ENCODE assay signal across 24 cellular contexts in genomic region chr19:33515921-33516320, GRCh38. TPM values are rescaled to one million over a fixed set of nuclear protein-coding genes. Genes with fewer than 3 reads are reported as not detected.
DNase-seq lines count a peak whose midpoint lies in the region; ATAC-seq, FAIRE-seq and TF ChIP-seq lines count a peak whose summit lies in the region.
"Had no signal": no experiment of that assay in that cellular context is flagged by ENCODE, and none has a peak within 500 bp of the region (broad histone marks: within the 10 kb centered on the region; RNA-seq: fewer than 3 reads in every experiment).

No MANE protein-coding gene starts in this region.

- H3K9me3 ChIP-seq in T-helper 17 cell (ENCODE audit: control insufficient read depth, low read length, poor library complexity, severe bottlenecking): no peaks in the 10 kb centered on the region
- H3K9me3 ChIP-seq in small intestine (ENCODE audit: control insufficient read depth, low read depth): no peaks in the 10 kb centered on the region
- H3K9me3 ChIP-seq: BLaER1 treated with 17β-estradiol and CSF1 and Interleukin-3, amounts not matched to agents 10 nM and 100 nM had no signal

- H3K4me3 Mint-ChIP-seq in GM23338 (no peak overlapping the region), T-helper 17 cell (peak overlapping the region; percentile 45), glutamatergic neuron (ENCODE audit: unreplicated experiment) (no peak overlapping the region), endothelial cell (ENCODE audit: unreplicated experiment) (no peak overlapping the region)
- H3K4me3 Mint-ChIP-seq: B cell, HFFc6 had no signal

- peaks cover 16% of the 10 kb centered on the region for H3K27me3 Mint-ChIP-seq in GM23338 (ENCODE audit: insufficient read depth, low read depth, poor library complexity)
- no peaks in the 10 kb centered on the region for H3K27me3 Mint-ChIP-seq in T-helper 17 cell
- peaks cover 22% of the 10 kb centered on the region for H3K27me3 Mint-ChIP-seq in glutamatergic neuron (ENCODE audit: unreplicated experiment)
- peaks cover 12% of the 10 kb centered on the region for H3K27me3 Mint-ChIP-seq in endothelial cell (ENCODE audit: unreplicated experiment)
- H3K27me3 Mint-ChIP-seq: B cell; CD8-positive, alpha-beta memory T cell; IgD-negative memory B cell had no signal

- 32 to 54% (median 44%) methylated on average over 4 of the region's 4 CpGs for WGBS in small intestine, 3 donors

- H3K4me3 ChIP-seq in GM23338 (no peak overlapping the region), small intestine (ENCODE audit: low read depth in 1 of 2, low read length in 2 of 2) (no peak overlapping the region)
- H3K4me3 ChIP-seq: BLaER1 treated with 17β-estradiol and CSF1 and Interleukin-3, amounts not matched to agents 10 nM and 100 nM; GM12878; GM23248 had no signal

- H3K79me2 ChIP-seq in GM23338 (replicated peaks; ENCODE audit: insufficient read depth): peaks cover 58% of the 10 kb centered on the region

- FAIRE-seq in small intestine (lab: Jason Lieb, UNC): no peak
- FAIRE-seq: GM12878, GM19239, HTR-8/SVneo had no signal

- H3K36me3 Mint-ChIP-seq in GM23338 (ENCODE audit: low read depth) (no peaks in the 10 kb centered on the region; the same call in 2 of the 3 replicates), T-helper 17 cell (ENCODE audit: low read depth) (peaks cover 2% of the 10 kb centered on the region), glutamatergic neuron (ENCODE audit: unreplicated experiment) (no peaks in the 10 kb centered on the region), endothelial cell (ENCODE audit: low read depth, unreplicated experiment) (peaks cover 1% of the 10 kb centered on the region)
- H3K36me3 Mint-ChIP-seq: IgD-negative memory B cell had no signal

- no peak overlapping the region for H3K4me2 ChIP-seq in GM23338

- DNase-seq in GM23338 (ENCODE audit: low spot score): no peak
- no peak for DNase-seq in T-helper 17 cell
- no peak for DNase-seq in glutamatergic neuron
- DNase-seq in small intestine: peak; percentile 62
- DNase-seq in activated CD8-positive, alpha-beta memory T cell treated with anti-CD3 and anti-CD28 coated beads, Interleukin-2, amount 50 U/mL, for 48 hours: no peak
- no peak for DNase-seq in H4 (ENCODE audit: low spot score)
- no peak for DNase-seq in endothelial cell (ENCODE audit: low spot score)
- DNase-seq in HuH-7.5 (ENCODE audit: low spot score): no peak
- DNase-seq: CD8-positive, alpha-beta memory T cell; COR-L47; DMS 273 treated with DMSO at 0.1 percent for 48 hours; DMS53; DND-41; EL; GM23248; H7; HFFc6 had no signal

- ATAC-seq in GM23338: no peak
- ATAC-seq in T-helper 17 cell: no peak
- ATAC-seq: GM12878, HCT116 had no signal

- H3K9me2 ChIP-seq in GM23338 (ENCODE audit: insufficient read depth): no peaks in the 10 kb centered on the region

- no peak overlapping the region for H2AFZ ChIP-seq in GM23338
- H2AFZ ChIP-seq: GM23248 had no signal

- peaks cover 15% of the 10 kb centered on the region; the same call in 1 of the 2 replicates for H3K4me1 ChIP-seq in GM23338 (ENCODE audit: insufficient read depth)
- H3K4me1 ChIP-seq in small intestine (ENCODE audit: control insufficient read depth in 2 of 2, insufficient read depth in 1 of 2, low read depth in 1 of 2, low read length in 1 of 2): peaks cover 3 to 11% of the 10 kb centered on the region in 2 donors

- no peaks in the 10 kb centered on the region; the same call in 1 of the 2 replicates for H4K20me1 ChIP-seq in GM23338 (replicated peaks; ENCODE audit: insufficient read depth)

- H3K4me1 Mint-ChIP-seq in GM23338: peaks cover 38% of the 10 kb centered on the region
- H3K4me1 Mint-ChIP-seq in T-helper 17 cell: peaks cover 52% of the 10 kb centered on the region
- peaks cover 52% of the 10 kb centered on the region for H3K4me1 Mint-ChIP-seq in glutamatergic neuron (ENCODE audit: low read depth, unreplicated experiment)
- H3K4me1 Mint-ChIP-seq in endothelial cell (ENCODE audit: unreplicated experiment): peaks cover 6% of the 10 kb centered on the region

- H3F3A ChIP-seq in GM23338 (replicated peaks; ENCODE audit: low read depth): no peaks in the 10 kb centered on the region

- H3K9me3 Mint-ChIP-seq in GM23338: no peaks in the 10 kb centered on the region
- H3K9me3 Mint-ChIP-seq in glutamatergic neuron (ENCODE audit: unreplicated experiment): peaks cover 18% of the 10 kb centered on the region
- H3K9me3 Mint-ChIP-seq in endothelial cell (ENCODE audit: unreplicated experiment): no peaks in the 10 kb centered on the region
- H3K9me3 Mint-ChIP-seq: CD8-positive, alpha-beta memory T cell; HFFc6; IgD-negative memory B cell had no signal

- H3K27ac Mint-ChIP-seq in GM23338 (0 out of 2 replicates have a peak overlapping the region, but pooled peaks have one; percentile 72), T-helper 17 cell (peak overlapping the region; percentile 87), glutamatergic neuron (ENCODE audit: unreplicated experiment) (peak overlapping the region; percentile 14), endothelial cell (ENCODE audit: unreplicated experiment) (no peak overlapping the region)
- H3K27ac Mint-ChIP-seq: B cell, HFFc6, IgD-negative memory B cell had no signal

- H3K27me3 ChIP-seq in GM23338 (ENCODE audit: insufficient read depth) (no peaks in the 10 kb centered on the region), small intestine (ENCODE audit: control insufficient read depth in 2 of 2, insufficient read depth in 2 of 2, low read length in 2 of 2) (no peaks in the 10 kb centered on the region)
- H3K27me3 ChIP-seq: BLaER1 treated with 17β-estradiol and CSF1 and Interleukin-3, amounts not matched to agents 10 nM and 100 nM had no signal

- H3K36me3 ChIP-seq in GM23338 (ENCODE audit: insufficient read depth) (no peaks in the 10 kb centered on the region), small intestine (ENCODE audit: control insufficient read depth in 2 of 2, insufficient read depth in 2 of 2, low read length in 2 of 2) (peaks cover 0 to 2% of the 10 kb centered on the region in 2 donors)

- TF ChIP-seq CTCF in GM23338 (conservative IDR thresholded peaks at IDR 0.05; ENCODE audit: low read depth in 2 of 2) (no peak), glutamatergic neuron (IDR thresholded peaks at IDR 0.05; ENCODE audit: partially characterized antibody, unreplicated experiment) (no peak), endothelial cell (IDR thresholded peaks at IDR 0.05; ENCODE audit: unreplicated experiment) (no peak)

- H3K27ac ChIP-seq in GM23338 (ENCODE audit: low read depth) (no peak overlapping the region), small intestine (ENCODE audit: low read depth in 1 of 2, low read length in 1 of 2) (no peak overlapping the region)
- H3K27ac ChIP-seq: GM23248 had no signal

TF ChIP-seq in GM23338, 12 proteins besides CTCF, POLR2A, EP300 and RAD21 (continues in another document):
- TF ChIP-seq NANOG (IDR thresholded peaks at IDR 0.05; ENCODE audit: borderline replicate concordance) (no peak), POLR2AphosphoS5 (IDR thresholded peaks at IDR 0.05; ENCODE audit: low read depth) (no peak)

RNA-seq across cellular contexts. Expression of gene PEPD, which starts 5.7 kb away (rescaled TPM):
- 89.2 and 95.5 TPM in 2 replicates for total RNA-seq in GM23338 (2014; rRNA removed; shearing (Covaris generic))
- polyA plus RNA-seq in GM23338 (2016; fragmentation: Nextera tagmentation; extraction: Ambion mirVana) (81.7 and 84.7 TPM in 2 replicates), small intestine (1,000 to 10,000 TPM in 1 of 3 donors, 100 to 1,000 TPM in 2; 159 to 1,330 (median 687) TPM)
- total RNA-seq in T-helper 17 cell (10 to 100 TPM; 38.5 to 41.4 TPM), glutamatergic neuron (ENCODE audit: unreplicated experiment) (93.3 TPM), endothelial cell (ENCODE audit: unreplicated experiment) (40.5 TPM)
- 62.7 and 64.2 TPM in 2 replicates for total RNA-seq in H4 (2014; rRNA removed; shearing (Covaris generic))
